Comparison of ENCODE assay signal across 29 cellular contexts in the genomic region with DNA sequence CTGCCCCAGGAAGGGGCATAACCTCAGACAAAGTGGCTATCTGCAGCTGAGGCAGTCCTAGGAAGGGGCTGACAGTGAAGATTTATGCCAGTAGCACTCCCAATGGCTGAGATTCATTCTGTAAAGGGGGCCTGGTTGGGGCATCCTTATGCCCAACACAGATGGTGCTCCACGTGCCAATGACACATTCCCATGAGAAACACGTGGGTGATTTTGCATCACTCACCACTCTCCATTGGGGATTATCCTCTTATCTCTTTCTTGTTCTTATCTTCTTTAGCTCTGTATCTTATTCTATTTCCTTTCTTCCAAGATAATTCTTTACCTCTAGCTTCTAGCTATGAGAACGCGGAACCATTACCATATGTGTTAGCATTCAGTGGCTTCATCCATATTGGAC.
"Had no signal": no experiment of that assay in that cellular context is flagged by ENCODE, and none has a peak within 500 bp of the region (broad histone marks: within the 10 kb centered on the region; RNA-seq: fewer than 3 reads in every experiment).

No MANE protein-coding gene starts in this region.

- H3K36me3 ChIP-seq: colonic mucosa, gastroesophageal sphincter, heart left ventricle, ovary, suprapubic skin, transverse colon, upper lobe of right lung, uterus had no signal

- DNase-seq: colonic mucosa; effector CD8-positive, alpha-beta T cell; endodermal cell; foreskin keratinocyte; heart left ventricle; kidney; naive thymus-derived CD8-positive, alpha-beta T cell; occipital lobe; ovary; posterior cingulate gyrus; psoas muscle; right cardiac atrium; small intestine; stimulated activated CD4-positive, alpha-beta T cell treated with anti-CD3 and anti-CD28 coated beads, Interleukin-15, amount 100 ng/mL, for 24 hours; stimulated activated CD4-positive, alpha-beta T cell treated with anti-CD3 and anti-CD28 coated beads, Interleukin-2, amount 100 ng/mL, for 48 hours; stimulated activated naive B cell treated with anti-CD40 and anti-IgM and Interleukin-4, amounts not matched to agents 10 μg/mL and 1 μg/mL and 100 μg/mL, for 72 hours; stimulated activated naive CD8-positive, alpha-beta T cell treated with anti-CD3 and anti-CD28 coated beads, Interleukin-15, amount 100 ng/mL, for 72 hours; transverse colon; upper lobe of right lung; uterus had no signal

- H3K79me2 ChIP-seq: hepatocyte had no signal

- H2AFZ ChIP-seq: hepatocyte had no signal

- H3K4me1 ChIP-seq: colonic mucosa, foreskin keratinocyte, gastroesophageal sphincter, heart left ventricle, transverse colon, upper lobe of right lung had no signal

- H3K9me3 ChIP-seq: colonic mucosa, gastroesophageal sphincter, heart left ventricle, ovary, psoas muscle, suprapubic skin, transverse colon, upper lobe of right lung, uterus had no signal

- H3K27me3 Mint-ChIP-seq: dendritic cell treated with granulocyte-macrophage colony-stimulating factor and Interleukin-4, amounts not matched to agents 40 ng/mL and 50 ng/mL, for 4 days had no signal

- H3K27ac ChIP-seq: colonic mucosa, epithelial cell of prostate, foreskin keratinocyte, gastroesophageal sphincter, heart left ventricle, hepatocyte, ovary, psoas muscle, suprapubic skin, transverse colon, upper lobe of right lung, uterus had no signal

- H3K4me3 ChIP-seq: colonic mucosa, gastroesophageal sphincter, heart left ventricle, hepatocyte, lung, ovary, psoas muscle, suprapubic skin, transverse colon, upper lobe of right lung, uterus had no signal

- H3K27ac Mint-ChIP-seq: dendritic cell treated with granulocyte-macrophage colony-stimulating factor and Interleukin-4, amounts not matched to agents 40 ng/mL and 50 ng/mL, for 4 days; endodermal cell; memory B cell; stimulated activated naive B cell treated with anti-CD40 and anti-IgM and Interleukin-4, amounts not matched to agents 10 μg/mL and 1 μg/mL and 100 μg/mL, for 72 hours; stimulated activated naive CD8-positive, alpha-beta T cell treated with anti-CD3 and anti-CD28 coated beads, Interleukin-15, amount 100 ng/mL, for 72 hours had no signal

- H3K9me3 Mint-ChIP-seq: dendritic cell treated with granulocyte-macrophage colony-stimulating factor and Interleukin-4, amounts not matched to agents 40 ng/mL and 50 ng/mL, for 4 days; endodermal cell; naive thymus-derived CD8-positive, alpha-beta T cell; stimulated activated naive CD8-positive, alpha-beta T cell treated with anti-CD3 and anti-CD28 coated beads, Interleukin-15, amount 100 ng/mL, for 72 hours had no signal

- H3K4me1 Mint-ChIP-seq: memory B cell; naive thymus-derived CD8-positive, alpha-beta T cell; stimulated activated naive B cell treated with anti-CD40 and anti-IgM and Interleukin-4, amounts not matched to agents 10 μg/mL and 1 μg/mL and 100 μg/mL, for 72 hours; stimulated activated naive CD8-positive, alpha-beta T cell treated with anti-CD3 and anti-CD28 coated beads, Interleukin-15, amount 100 ng/mL, for 72 hours had no signal

- H3K4me2 ChIP-seq: hepatocyte had no signal

- ATAC-seq: esophagus mucosa; foreskin keratinocyte; gastroesophageal sphincter; heart left ventricle; left lobe of liver; naive thymus-derived CD8-positive, alpha-beta T cell; right cardiac atrium; stimulated activated naive B cell treated with anti-CD40 and anti-IgM and Interleukin-4, amounts not matched to agents 10 μg/mL and 1 μg/mL and 100 μg/mL, for 72 hours; stimulated activated naive CD8-positive, alpha-beta T cell treated with anti-CD3 and anti-CD28 coated beads, Interleukin-15, amount 100 ng/mL, for 72 hours; upper lobe of right lung had no signal

- H3K27me3 ChIP-seq: colonic mucosa, foreskin keratinocyte, gastroesophageal sphincter, hepatocyte, ovary, suprapubic skin, transverse colon, upper lobe of right lung, uterus had no signal

- H3K36me3 Mint-ChIP-seq: memory B cell; naive thymus-derived CD8-positive, alpha-beta T cell; stimulated activated naive B cell treated with anti-CD40 and anti-IgM and Interleukin-4, amounts not matched to agents 10 μg/mL and 1 μg/mL and 100 μg/mL, for 72 hours had no signal

- H3K4me3 Mint-ChIP-seq: dendritic cell treated with granulocyte-macrophage colony-stimulating factor and Interleukin-4, amounts not matched to agents 40 ng/mL and 50 ng/mL, for 4 days; endodermal cell; memory B cell; naive thymus-derived CD8-positive, alpha-beta T cell; stimulated activated naive B cell treated with anti-CD40 and anti-IgM and Interleukin-4, amounts not matched to agents 10 μg/mL and 1 μg/mL and 100 μg/mL, for 72 hours; stimulated activated naive CD8-positive, alpha-beta T cell treated with anti-CD3 and anti-CD28 coated beads, Interleukin-15, amount 100 ng/mL, for 72 hours had no signal
